ENCODE assay signal across 9 cellular contexts in genomic region chr19:53332484-53332883, GRCh38. TPM values are rescaled to one million over a fixed set of nuclear protein-coding genes. Genes with fewer than 3 reads are reported as not detected.
A peak's percentile ranks its signal among the peaks of the same experiment; 100 is the strongest.
DNase-seq lines count a peak whose midpoint lies in the region; ATAC-seq and TF ChIP-seq lines count a peak whose summit lies in the region.
"Had no signal": no experiment of that assay in that cellular context is flagged by ENCODE, and none has a peak within 500 bp of the region (broad histone marks: within the 10 kb centered on the region; RNA-seq: fewer than 3 reads in every experiment).

No MANE protein-coding gene starts in this region.

- TF ChIP-seq CTCF in 22Rv1 (IDR thresholded peaks at IDR 0.05), result no peak
- no peak for TF ChIP-seq CTCF in breast epithelium (IDR thresholded peaks at IDR 0.05)

- WGBS in GM23248 (ENCODE audit: low coverage in 1 of 2, low lambda C conversion rate in 2 of 2, missing lambda C conversion rate in 2 of 2), 2 experiments, result 54 to 63% methylated on average over 14 of the region's 14 CpGs

- H3K9ac ChIP-seq in GM23248, result peak overlapping the region; percentile 88

- in situ Hi-C loops in GM23248 (cut with MboI), result no loop called here

- peak overlapping the region; percentile 81 for H3K4me3 Mint-ChIP-seq in natural killer cell treated with Interleukin-12 subunit alpha and Interleukin-12 subunit beta and Interleukin-15 and Interleukin-18, amount 100 ng/mL, for 72 hours

- H3F3A ChIP-seq in GM23248 (ENCODE audit: insufficient read depth), result no peaks in the 10 kb centered on the region

- peaks cover 7% of the 10 kb centered on the region for H3K9me3 Mint-ChIP-seq in natural killer cell treated with Interleukin-12 subunit alpha and Interleukin-12 subunit beta and Interleukin-15 and Interleukin-18, amount 100 ng/mL, for 72 hours

- intact Hi-C loops in breast epithelium (cut with DNase I; ENCODE audit: low total_unique reads), result no loop called here

- peaks cover 19% of the 10 kb centered on the region for H3K36me3 Mint-ChIP-seq in natural killer cell treated with Interleukin-12 subunit alpha and Interleukin-12 subunit beta and Interleukin-15 and Interleukin-18, amount 100 ng/mL, for 72 hours

- H3K4me1 ChIP-seq in GM23248 (ENCODE audit: insufficient read depth) (0 out of 2 replicates have a peak, but pooled peaks cover 6% of the 10 kb centered on the region), breast epithelium (no peaks in the 10 kb centered on the region)

- peaks cover 34% of the 10 kb centered on the region for H3K79me2 ChIP-seq in GM23248 (ENCODE audit: insufficient read depth)

- H3K4me2 ChIP-seq in GM23248 (ENCODE audit: unreplicated experiment), result peak overlapping the region; percentile 89

- H3K27ac Mint-ChIP-seq in natural killer cell treated with Interleukin-12 subunit alpha and Interleukin-12 subunit beta and Interleukin-15 and Interleukin-18, amount 100 ng/mL, for 72 hours, result no peak overlapping the region

- H3K4me3 ChIP-seq in GM23248 (peak overlapping the region; percentile 97), breast epithelium (peak overlapping the region; percentile 62 to 81 (median 74))

- peaks cover 7 to 10% of the 10 kb centered on the region in 2 donors for H3K27me3 Mint-ChIP-seq in natural killer cell treated with Interleukin-12 subunit alpha and Interleukin-12 subunit beta and Interleukin-15 and Interleukin-18, amount 100 ng/mL, for 72 hours

- H2AFZ ChIP-seq in GM23248, result peak overlapping the region; percentile 95

- DNase-seq in GM23248 (no peak), breast epithelium (ENCODE audit: low spot score in 2 of 2) (no peak), occipital lobe (lab: John Stamatoyannopoulos, UW) (no peak), HK-2 (ENCODE audit: unreplicated experiment) (no peak)
- no peak for DNase-seq in natural killer cell treated with Interleukin-12 subunit alpha and Interleukin-12 subunit beta and Interleukin-15 and Interleukin-18, amount 100 ng/mL, for 72 hours (ENCODE audit: low spot score)
- DNase-seq: NCI-H1694 treated with DMSO at 0.1 percent for 48 hours had no signal

- H3K27me3 ChIP-seq in GM23248 (replicated peaks; ENCODE audit: insufficient read depth) (no peaks in the 10 kb centered on the region), breast epithelium (peaks cover 0 to 3% of the 10 kb centered on the region in 2 donors)

- H3K27ac ChIP-seq in 22Rv1 (peak overlapping the region; percentile 54; the same call in 1 of the 2 replicates), GM23248 (no peak overlapping the region), breast epithelium (no peak overlapping the region)

- H3K36me3 ChIP-seq in GM23248 (ENCODE audit: low read depth) (no peaks in the 10 kb centered on the region), breast epithelium (no peaks in the 10 kb centered on the region)

- no peak for TF ChIP-seq POLR2A in breast epithelium (IDR thresholded peaks at IDR 0.05)

- ATAC-seq in natural killer cell treated with Interleukin-12 subunit alpha and Interleukin-12 subunit beta and Interleukin-15 and Interleukin-18, amount 100 ng/mL, for 72 hours, result no peak
- ATAC-seq in GM21576 (IDR thresholded peaks at IDR 0.05; ENCODE audit: unreplicated experiment) (no peak), HG02678 (IDR thresholded peaks at IDR 0.05; ENCODE audit: unreplicated experiment) (no peak)

- no peaks in the 10 kb centered on the region for H3K9me2 ChIP-seq in GM23248 (ENCODE audit: insufficient read depth)

- no peaks in the 10 kb centered on the region for H4K20me1 ChIP-seq in GM23248 (ENCODE audit: insufficient read depth)

- H3K4me1 Mint-ChIP-seq in natural killer cell treated with Interleukin-12 subunit alpha and Interleukin-12 subunit beta and Interleukin-15 and Interleukin-18, amount 100 ng/mL, for 72 hours (ENCODE audit: low read depth in 2 of 2), result peaks cover 14 to 19% of the 10 kb centered on the region in 2 donors

- H3K9me3 ChIP-seq in GM23248 (ENCODE audit: low read depth) (no peaks in the 10 kb centered on the region), breast epithelium (peaks cover 4 to 17% of the 10 kb centered on the region in 2 donors)

RNA-seq across cellular contexts. Expression of gene ZNF845, which starts 1.1 kb away (rescaled TPM):
- 5.2 and 7.5 TPM in 2 replicates for total RNA-seq in GM23248 (2014; rRNA removed; shearing (Covaris generic))
- 3.1 and 3.5 TPM in 2 replicates for polyA plus RNA-seq in GM23248 (2016; fragmentation: Nextera tagmentation; extraction: Ambion mirVana)
- total RNA-seq in breast epithelium (10 to 100 TPM in 1 of 3 donors, 1 to 10 TPM in 2; 6.6 to 12.4 (median 7.9) TPM), occipital lobe (27.3 TPM)
- 1 to 10 TPM; 5.5 to 7.9 TPM for total RNA-seq in natural killer cell treated with Interleukin-12 subunit alpha and Interleukin-12 subunit beta and Interleukin-15 and Interleukin-18, amount 100 ng/mL, for 72 hours

RNA-seq across cellular contexts. Expression of gene ZNF525, which starts 33.0 kb away (rescaled TPM):
- 3.6 and 7.6 TPM in 2 replicates for total RNA-seq in GM23248 (2014; rRNA removed; shearing (Covaris generic))
- polyA plus RNA-seq in GM23248 (2016; fragmentation: Nextera tagmentation; extraction: Ambion mirVana), result 1.9 and 2.0 TPM in 2 replicates
- total RNA-seq in breast epithelium (10 to 100 TPM in 2 of 3 donors, 1 to 10 TPM in 1; 7.0 to 34.4 (median 13.8) TPM), occipital lobe (37.1 TPM)
- total RNA-seq in natural killer cell treated with Interleukin-12 subunit alpha and Interleukin-12 subunit beta and Interleukin-15 and Interleukin-18, amount 100 ng/mL, for 72 hours, result 10 to 100 TPM; 12.3 to 18.6 TPM
